Comparison of ENCODE assay signal across 8 cellular contexts in genomic region chr4:186021461-186022167, GRCh38. TPM values are rescaled to one million over a fixed set of nuclear protein-coding genes. Genes with fewer than 3 reads are reported as not detected.
DNase-seq lines count a peak whose midpoint lies in the region; ATAC-seq, FAIRE-seq and TF ChIP-seq lines count a peak whose summit lies in the region.

No MANE protein-coding gene starts in this region.

- no peak overlapping the region for H3K9ac ChIP-seq in keratinocyte (ENCODE audit: control insufficient read depth, extremely low read depth, insufficient read depth, low read length)

- no peak overlapping the region for H3K27ac ChIP-seq in keratinocyte (ENCODE audit: control insufficient read depth, insufficient read depth, low read length)
- H3K27ac ChIP-seq in tibial artery: peak overlapping the region; percentile 34 to 48

- CTCF ChIA-PET in Caco-2 (lab: Charles Lee): interaction anchor here (0.6 to 1.7 kb wide), 14 partner anchors 9 to 424 kb away, joined by 3 to 22 read pairs (median 5); partner anchors contain the start of gene SORBS2

- no peak for ATAC-seq in GM18520 (IDR thresholded peaks at IDR 0.05; ENCODE audit: unreplicated experiment)

- DNase-seq in Caco-2 (peak in 1 of 2 experiments; percentile 23), LoVo (ENCODE audit: low spot score) (peak; percentile 13), brain pericyte (ENCODE audit: low read depth, low spot score) (peak; percentile 24), keratinocyte (ENCODE audit: low read depth, low spot score) (no peak), tibial artery (no peak)
- no peak for DNase-seq in activated CD8-positive, alpha-beta memory T cell treated with anti-CD3 and anti-CD28 coated beads, Interleukin-2, amount 50 U/mL, for 48 hours
- DNase-seq in activated naive CD4-positive, alpha-beta T cell treated with Interleukin-2 at 50 U/mL for 16 hours: no peak

- H3K4me3 ChIP-seq in Caco-2 (ENCODE audit: low read depth, low read length) (no peak overlapping the region), keratinocyte (ENCODE audit: control insufficient read depth in 2 of 3, extremely low read depth in 1 of 3, insufficient read depth in 2 of 3, low read depth in 1 of 3, low read length in 3 of 3) (no peak overlapping the region), tibial artery (peak overlapping the region; percentile 28 to 44)

- H3K79me2 ChIP-seq in keratinocyte (ENCODE audit: control insufficient read depth, insufficient read depth, low read length): no peaks in the 10 kb centered on the region

- dilution Hi-C loops in keratinocyte (cut with MboI; ENCODE audit: extremely low pct_ligation_motif_present, low sequenced_read_pairs): loop anchor here (25.0 kb wide), 1 partner anchor 384 kb away; no protein-coding TSS in a partner anchor

- no peaks in the 10 kb centered on the region for H4K20me1 ChIP-seq in keratinocyte (ENCODE audit: control insufficient read depth, extremely low read depth, insufficient read depth, low read length)

- intact Hi-C loops in Caco-2 (cut with micrococcal nuclease; ENCODE audit: unreplicated experiment): loop anchor here (1.0 to 10.0 kb wide), 3 partner anchors 127 to 380 kb away; no protein-coding TSS in a partner anchor
- intact Hi-C loops in tibial artery (cut with DNase I; ENCODE audit: low total_unique reads): loop anchor here (5.0 kb wide), 1 partner anchor 384 kb away; no protein-coding TSS in a partner anchor

- no peak overlapping the region for H3K4me3 Mint-ChIP-seq in Caco-2 (ENCODE audit: unreplicated experiment)

- POLR2A ChIA-PET in Caco-2 (lab: Charles Lee): no interaction called here

- H3K4me2 ChIP-seq in keratinocyte (ENCODE audit: control insufficient read depth, extremely low read depth, insufficient read depth, low read depth, low read length): no peak overlapping the region

- no peak overlapping the region for H3K27ac Mint-ChIP-seq in Caco-2 (ENCODE audit: unreplicated experiment)

- H3K4me1 ChIP-seq in Caco-2 (no peaks in the 10 kb centered on the region), keratinocyte (ENCODE audit: control insufficient read depth, extremely low read depth, insufficient read depth, low read length) (no peaks in the 10 kb centered on the region), tibial artery (peaks cover 0 to 35% (median 15%) of the 10 kb centered on the region in 4 donors)

- H3K27me3 ChIP-seq in Caco-2 (replicated peaks; ENCODE audit: control insufficient read depth, insufficient read depth, low read length): no peaks in the 10 kb centered on the region
- H3K27me3 ChIP-seq in keratinocyte (ENCODE audit: control insufficient read depth, extremely low read depth, insufficient read depth, low read length): no peaks in the 10 kb centered on the region
- H3K27me3 ChIP-seq in tibial artery: no peaks in the 10 kb centered on the region

- FAIRE-seq in keratinocyte (lab: Jason Lieb, UNC): no peak

- H3K36me3 ChIP-seq in Caco-2 (ENCODE audit: control insufficient read depth, insufficient read depth, low read length): no peaks in the 10 kb centered on the region
- H3K36me3 ChIP-seq in keratinocyte (ENCODE audit: control insufficient read depth in 2 of 2, extremely low read depth in 1 of 2, insufficient read depth in 2 of 2, low read length in 2 of 2): no peaks in the 10 kb centered on the region
- H3K36me3 ChIP-seq in tibial artery: no peaks in the 10 kb centered on the region

- no peaks in the 10 kb centered on the region for H3K27me3 Mint-ChIP-seq in Caco-2 (ENCODE audit: insufficient read depth, unreplicated experiment)

- H2AFZ ChIP-seq in keratinocyte (ENCODE audit: control insufficient read depth, low read length): no peak overlapping the region

- H3K9me3 Mint-ChIP-seq in Caco-2 (ENCODE audit: unreplicated experiment): no peaks in the 10 kb centered on the region

- no peaks in the 10 kb centered on the region for H3K9me1 ChIP-seq in keratinocyte (ENCODE audit: control insufficient read depth, extremely low read depth, insufficient read depth, low read length)

- TF ChIP-seq CTCF in Caco-2 (IDR thresholded peaks at IDR 0.05; ENCODE audit: insufficient read depth in 1 of 2, low read depth in 1 of 2, low read length in 1 of 2, severe bottlenecking in 1 of 2, unreplicated experiment in 1 of 2) (peak; percentile 74 to 75), keratinocyte (optimal IDR thresholded peaks at IDR 0.05 in 1 of 3, IDR thresholded peaks at IDR 0.05 in 1 of 3, conservative IDR thresholded peaks at IDR 0.05 in 1 of 3; ENCODE audit: extremely low read depth in 1 of 3, insufficient read depth in 2 of 3, low read length in 3 of 3) (peak; percentile 58 to 88 (median 62)), tibial artery (IDR thresholded peaks at IDR 0.05) (peak; percentile 66 to 89)

- H3K36me3 Mint-ChIP-seq in Caco-2 (ENCODE audit: insufficient read depth, unreplicated experiment): no peaks in the 10 kb centered on the region

- no TSS peak for BruUV-seq in Caco-2 (replicated peaks; lab: Mats Ljungman, UMichigan)

- H3K4me1 Mint-ChIP-seq in Caco-2 (ENCODE audit: low read depth, unreplicated experiment): peaks cover 6% of the 10 kb centered on the region

- H3K9me3 ChIP-seq in Caco-2: no peaks in the 10 kb centered on the region
- H3K9me3 ChIP-seq in keratinocyte (ENCODE audit: control insufficient read depth, low read depth, low read length): no peaks in the 10 kb centered on the region
- H3K9me3 ChIP-seq in tibial artery: no peaks in the 10 kb centered on the region

RNA-seq across cellular contexts. Expression of gene TLR3, which starts 47.3 kb away (rescaled TPM):
- total RNA-seq in Caco-2 (2022): 0.42 and 0.57 TPM in 2 replicates
- polyA plus RNA-seq in keratinocyte: 5.6 to 9.3 TPM (median 8.8 TPM) in 3 replicates
- polyA plus RNA-seq in keratinocyte (2011; ENCODE audit: low read depth): 0.35 TPM
- 2.4 and 4.9 TPM in 2 replicates for polyA plus RNA-seq in keratinocyte (2011; cell fraction: cytosol; rRNA removed)
- 9.6 and 10.3 TPM in 2 replicates for polyA plus RNA-seq in keratinocyte (2011; cell fraction: nucleus; rRNA removed)
- 0.35 and 3.0 TPM in 2 replicates for polyA plus RNA-seq in keratinocyte (2012; ENCODE audit: low replicate concordance)
- polyA minus RNA-seq in keratinocyte: 1.1 to 13.5 TPM (median 8.3 TPM) in 3 replicates
- polyA minus RNA-seq in keratinocyte (2011; cell fraction: cytosol; rRNA and poly(A)+ RNA removed): 3.3 TPM
- 7.5 and 14.9 TPM in 2 replicates for polyA minus RNA-seq in keratinocyte (2011; cell fraction: nucleus; rRNA and poly(A)+ RNA removed)

Comparison
In these comparisons a context has a peak if more than half of its experiments do, and no peak if none do; other contexts are left out.
1. DNase-seq: peak in LoVo (single experiment) and brain pericyte (single experiment); none in keratinocyte (single experiment), tibial artery (0 of 2), activated CD8-positive, alpha-beta memory T cell treated with anti-CD3 and anti-CD28 coated beads, Interleukin-2, amount 50 U/mL, for 48 hours (single experiment) and activated naive CD4-positive, alpha-beta T cell treated with Interleukin-2 at 50 U/mL for 16 hours (single experiment).
2. H3K4me3 ChIP-seq: peak in tibial artery (2 of 2); none in Caco-2 (single experiment) and keratinocyte (0 of 3).
3. Peak in every context shown above with its lines, with median percentiles within 50 percentile points of each other: CTCF ChIP-seq.